16 cellular contexts compared by ENCODE assay signal in genomic region chr5:1983401-1983800, GRCh38.
DNase-seq lines count a peak whose midpoint lies in the region; ATAC-seq and TF ChIP-seq lines count a peak whose summit lies in the region.
"Had no signal": no experiment of that assay in that cellular context is flagged by ENCODE, and none has a peak within 500 bp of the region (broad histone marks: within the 10 kb centered on the region; RNA-seq: fewer than 3 reads in every experiment).

No MANE protein-coding gene starts in this region.

- POLR2A ChIA-PET in SK-N-SH (lab: Yijun Ruan, JAX) = no interaction called here

- H3K4me1 ChIP-seq in SK-N-SH (ENCODE audit: control insufficient read depth in 1 of 2, insufficient read depth in 2 of 2, low read depth in 1 of 2, low read length in 1 of 2) (no peaks in the 10 kb centered on the region), colonic mucosa (no peaks in the 10 kb centered on the region)

- H3F3A ChIP-seq in SK-N-SH (replicated peaks; ENCODE audit: insufficient read depth) = no peaks in the 10 kb centered on the region

- H3K4me1 Mint-ChIP-seq in osteocyte (ENCODE audit: unreplicated experiment) = no peaks in the 10 kb centered on the region

- CTCF ChIA-PET in SK-N-SH (lab: Yijun Ruan, JAX) = no interaction called here

- no peaks in the 10 kb centered on the region for H4K20me1 ChIP-seq in SK-N-SH (ENCODE audit: insufficient read depth)
- H4K20me1 ChIP-seq: BLaER1 had no signal

- H3K27ac ChIP-seq in SK-N-SH (ENCODE audit: low read depth in 2 of 2, low read length in 1 of 2) = no peak overlapping the region
- no peak overlapping the region for H3K27ac ChIP-seq in colonic mucosa
- H3K27ac ChIP-seq: 22Rv1, BLaER1 had no signal

- no peak overlapping the region for H3K4me3 ChIP-seq in SK-N-SH (ENCODE audit: low read depth in 2 of 2, low read length in 1 of 2)
- H3K4me3 ChIP-seq in colonic mucosa = no peak overlapping the region
- H3K4me3 ChIP-seq: BLaER1, GM12878 had no signal

- H3K9me3 Mint-ChIP-seq in osteocyte (ENCODE audit: unreplicated experiment) = peaks cover 5% of the 10 kb centered on the region
- H3K9me3 Mint-ChIP-seq: HFFc6 had no signal

- H3K36me3 ChIP-seq in SK-N-SH (replicated peaks in 1 of 2; ENCODE audit: control insufficient read depth in 1 of 2, insufficient read depth in 2 of 2, low read length in 1 of 2) = no peaks in the 10 kb centered on the region
- H3K36me3 ChIP-seq in colonic mucosa = no peaks in the 10 kb centered on the region
- H3K36me3 ChIP-seq: BLaER1 had no signal

- H3K4me3 Mint-ChIP-seq in osteocyte (ENCODE audit: unreplicated experiment) = no peak overlapping the region
- H3K4me3 Mint-ChIP-seq: HFFc6 had no signal

- no peaks in the 10 kb centered on the region for H3K79me2 ChIP-seq in SK-N-SH (ENCODE audit: insufficient read depth)

- peaks cover 2% of the 10 kb centered on the region for H3K27me3 Mint-ChIP-seq in osteocyte (ENCODE audit: unreplicated experiment)

- no peak for TF ChIP-seq EP300 in SK-N-SH (IDR thresholded peaks at IDR 0.05; ENCODE audit: borderline replicate concordance in 1 of 2, low read depth in 1 of 2, low read length in 1 of 2)

- H2AFZ ChIP-seq in SK-N-SH (ENCODE audit: low read depth) = no peak overlapping the region

- H3K9me2 ChIP-seq in SK-N-SH = no peaks in the 10 kb centered on the region

- TF ChIP-seq CTCF in osteocyte (IDR thresholded peaks at IDR 0.05) (no peak), SK-N-SH (IDR thresholded peaks at IDR 0.05) (no peak), colonic mucosa (IDR thresholded peaks at IDR 0.05) (no peak)

- ATAC-seq in Right ventricle myocardium inferior = no peak
- ATAC-seq: GM12878, HepG2 had no signal

- no peak overlapping the region for H3K4me2 ChIP-seq in SK-N-SH
- H3K4me2 ChIP-seq: BLaER1 had no signal

- no peak overlapping the region for H3K27ac Mint-ChIP-seq in osteocyte (ENCODE audit: unreplicated experiment)
- H3K27ac Mint-ChIP-seq: HFFc6 had no signal

- DNase-seq in cardiac septum (ENCODE audit: low spot score) = peak; percentile 71
- DNase-seq in Right ventricle myocardium inferior (ENCODE audit: missing footprints) = no peak
- DNase-seq in islet precursor cell = peak; percentile 33
- peak; percentile 67 for DNase-seq in osteocyte (ENCODE audit: extremely low spot score, unreplicated experiment)
- no peak for DNase-seq in SK-N-SH
- DNase-seq in NCI-H345 (lab: John Stamatoyannopoulos, UW) = no peak
- no peak for DNase-seq in colonic mucosa
- DNase-seq in anterior cingulate cortex (lab: John Stamatoyannopoulos, UW) = no peak
- DNase-seq: AML-193, DMS53, HCEC 1CT, HFFc6 had no signal

- WGBS in SK-N-SH (ENCODE audit: low lambda C conversion rate) = 49% methylated on average over 18 of the region's 18 CpGs

- TF ChIP-seq RAD21 in SK-N-SH (IDR thresholded peaks at IDR 0.05; ENCODE audit: low read length) = no peak

- H3K9ac ChIP-seq in SK-N-SH (no peak overlapping the region), colonic mucosa (ENCODE audit: low read depth in 2 of 2, low read length in 2 of 2) (no peak overlapping the region)
- H3K9ac ChIP-seq: BLaER1 had no signal

- H3K9me3 ChIP-seq in SK-N-SH (no peaks in the 10 kb centered on the region), colonic mucosa (no peaks in the 10 kb centered on the region)

- H3K27me3 ChIP-seq in SK-N-SH (ENCODE audit: insufficient read depth) (peaks cover 8% of the 10 kb centered on the region; the same call in 1 of the 2 replicates), colonic mucosa (no peaks in the 10 kb centered on the region)
- H3K27me3 ChIP-seq: BLaER1 had no signal

- intact Hi-C loops in cardiac septum (cut with DNase I) (no loop called here), Right ventricle myocardium inferior (cut with DNase I) (no loop called here), colonic mucosa (cut with DNase I) (no loop called here)

- no peaks in the 10 kb centered on the region for H3K36me3 Mint-ChIP-seq in osteocyte (ENCODE audit: unreplicated experiment)

TF ChIP-seq in SK-N-SH, 30 proteins besides CTCF, POLR2A, EP300 and RAD21:
- TF ChIP-seq RFX5 (IDR thresholded peaks at IDR 0.05; ENCODE audit: low read length) (no peak), MXI1 (IDR thresholded peaks at IDR 0.05; ENCODE audit: low read depth, low read length) (no peak), YY1 (IDR thresholded peaks at IDR 0.05; ENCODE audit: low read depth) (no peak), IRF3 (IDR thresholded peaks at IDR 0.05; ENCODE audit: low read depth, low read length) (no peak), MAX (IDR thresholded peaks at IDR 0.05; ENCODE audit: low read depth) (no peak)

Comparison
In these comparisons a context has a peak if more than half of its experiments do, and no peak if none do; other contexts are left out.
1. DNase-seq: peak in cardiac septum (single experiment), islet precursor cell (single experiment) and osteocyte (single experiment); none in Right ventricle myocardium inferior (single experiment), SK-N-SH (single experiment), NCI-H345 (single experiment), colonic mucosa (single experiment) and anterior cingulate cortex (0 of 58).